In genomic region chr16:81096715-81097208, GRCh38 we compare ENCODE assay signal across 8 cellular contexts. TPM values are rescaled to one million over a fixed set of nuclear protein-coding genes. Genes with fewer than 3 reads are reported as not detected.
DNase-seq lines count a peak whose midpoint lies in the region; ATAC-seq lines count a peak whose summit lies in the region.

No MANE protein-coding gene starts in this region.

- H3K36me3 Mint-ChIP-seq in T-helper 1 cell treated with Interleukin-12 subunit alpha and Interleukin-12 subunit beta and Interleukin-4 antibody, amounts not matched to agents 30 μg/mL and 1 μg/mL, for 36 hours (ENCODE audit: low read depth), result no peaks in the 10 kb centered on the region
- no peaks in the 10 kb centered on the region for H3K36me3 Mint-ChIP-seq in activated CD4-positive, alpha-beta memory T cell treated with anti-CD3 and anti-CD28 coated beads, Interleukin-2, amount 10 ng/mL, durations not matched to agents 7 days and 5 days (ENCODE audit: low read depth)
- H3K36me3 Mint-ChIP-seq in immature natural killer cell, result no peaks in the 10 kb centered on the region

- no peaks in the 10 kb centered on the region for H3K27me3 ChIP-seq in stomach smooth muscle (ENCODE audit: control insufficient read depth in 1 of 2, insufficient read depth in 2 of 2, low read length in 2 of 2)

- no peaks in the 10 kb centered on the region for H3K27me3 Mint-ChIP-seq in T-helper 1 cell treated with Interleukin-12 subunit alpha and Interleukin-12 subunit beta and Interleukin-4 antibody, amounts not matched to agents 30 μg/mL and 1 μg/mL, for 36 hours (ENCODE audit: low read depth)
- H3K27me3 Mint-ChIP-seq in activated CD4-positive, alpha-beta memory T cell treated with anti-CD3 and anti-CD28 coated beads, Interleukin-2, amount 10 ng/mL, durations not matched to agents 7 days and 5 days, result no peaks in the 10 kb centered on the region
- H3K27me3 Mint-ChIP-seq in immature natural killer cell (ENCODE audit: low read depth in 3 of 3), result peaks cover 0 to 4% (median 0%) of the 10 kb centered on the region in 3 donors

- peaks cover 6% of the 10 kb centered on the region for H3K4me1 Mint-ChIP-seq in T-helper 1 cell treated with Interleukin-12 subunit alpha and Interleukin-12 subunit beta and Interleukin-4 antibody, amounts not matched to agents 30 μg/mL and 1 μg/mL, for 36 hours (ENCODE audit: low read depth)
- peaks cover 24% of the 10 kb centered on the region for H3K4me1 Mint-ChIP-seq in activated CD4-positive, alpha-beta memory T cell treated with anti-CD3 and anti-CD28 coated beads, Interleukin-2, amount 10 ng/mL, durations not matched to agents 7 days and 5 days
- peaks cover 6 to 10% of the 10 kb centered on the region in 2 donors for H3K4me1 Mint-ChIP-seq in immature natural killer cell

- peaks cover 5% of the 10 kb centered on the region for H3K4me1 ChIP-seq in stomach smooth muscle (ENCODE audit: control insufficient read depth, insufficient read depth, low read length)

- H3K36me3 ChIP-seq in stomach smooth muscle (ENCODE audit: control insufficient read depth in 2 of 2, insufficient read depth in 2 of 2, low read length in 2 of 2), result no peaks in the 10 kb centered on the region

- H3K9ac ChIP-seq in stomach smooth muscle (ENCODE audit: low read length in 2 of 2), result no peak overlapping the region

- H3K27ac ChIP-seq in stomach smooth muscle (ENCODE audit: low read length), result peak overlapping the region; percentile 49

- ATAC-seq in HG02938 (IDR thresholded peaks at IDR 0.05; ENCODE audit: unreplicated experiment), result no peak

- DNase-seq in T-helper 1 cell (no peak), immature natural killer cell (no peak), NCI-H69 (lab: John Stamatoyannopoulos, UW) (no peak)
- DNase-seq in activated CD4-positive, alpha-beta memory T cell treated with anti-CD3 and anti-CD28 coated beads, Interleukin-2, amount 10 ng/mL, durations not matched to agents 7 days and 5 days, result no peak
- DNase-seq in stimulated activated CD4-positive, alpha-beta T cell treated with anti-CD3 and anti-CD28 coated beads, Interleukin-1b, Interleukin-23, amount 100 ng/mL, for 48 hours, result no peak

- H3K4me3 ChIP-seq in stomach smooth muscle (ENCODE audit: low read length in 2 of 2), result peak overlapping the region; percentile 44 to 69

- CTCF ChIA-PET in activated CD4-positive, alpha-beta memory T cell treated with anti-CD3 and anti-CD28 coated beads, Interleukin-2, amount 10 ng/mL, durations not matched to agents 7 days and 5 days (lab: Charles Lee), result no interaction called here

- H3K9me3 ChIP-seq in stomach smooth muscle (ENCODE audit: control insufficient read depth in 2 of 2, low read length in 2 of 2), result no peaks in the 10 kb centered on the region

- peak overlapping the region; percentile 11 for H3K27ac Mint-ChIP-seq in T-helper 1 cell treated with Interleukin-12 subunit alpha and Interleukin-12 subunit beta and Interleukin-4 antibody, amounts not matched to agents 30 μg/mL and 1 μg/mL, for 36 hours
- H3K27ac Mint-ChIP-seq in activated CD4-positive, alpha-beta memory T cell treated with anti-CD3 and anti-CD28 coated beads, Interleukin-2, amount 10 ng/mL, durations not matched to agents 7 days and 5 days, result no peak overlapping the region
- H3K27ac Mint-ChIP-seq in immature natural killer cell, result peak overlapping the region; percentile 35 to 83 (median 60)

- no peaks in the 10 kb centered on the region for H3K9me3 Mint-ChIP-seq in T-helper 1 cell treated with Interleukin-12 subunit alpha and Interleukin-12 subunit beta and Interleukin-4 antibody, amounts not matched to agents 30 μg/mL and 1 μg/mL, for 36 hours
- H3K9me3 Mint-ChIP-seq in activated CD4-positive, alpha-beta memory T cell treated with anti-CD3 and anti-CD28 coated beads, Interleukin-2, amount 10 ng/mL, durations not matched to agents 7 days and 5 days, result no peaks in the 10 kb centered on the region
- no peaks in the 10 kb centered on the region for H3K9me3 Mint-ChIP-seq in immature natural killer cell

- POLR2A ChIA-PET in activated CD4-positive, alpha-beta memory T cell treated with anti-CD3 and anti-CD28 coated beads, Interleukin-2, amount 10 ng/mL, durations not matched to agents 7 days and 5 days (lab: Charles Lee), result no interaction called here

- H3K4me3 Mint-ChIP-seq in T-helper 1 cell treated with Interleukin-12 subunit alpha and Interleukin-12 subunit beta and Interleukin-4 antibody, amounts not matched to agents 30 μg/mL and 1 μg/mL, for 36 hours, result peak overlapping the region; percentile 45
- H3K4me3 Mint-ChIP-seq in activated CD4-positive, alpha-beta memory T cell treated with anti-CD3 and anti-CD28 coated beads, Interleukin-2, amount 10 ng/mL, durations not matched to agents 7 days and 5 days, result peak overlapping the region; percentile 69
- peak overlapping the region; percentile 65 to 88 (median 70) for H3K4me3 Mint-ChIP-seq in immature natural killer cell

RNA-seq across cellular contexts. Expression of gene GCSH, which starts 0.6 kb away (rescaled TPM):
- total RNA-seq in activated CD4-positive, alpha-beta memory T cell treated with anti-CD3 and anti-CD28 coated beads, Interleukin-2, amount 10 ng/mL, durations not matched to agents 7 days and 5 days, result 1 to 10 TPM; 3.5 to 6.6 TPM
- polyA plus RNA-seq in immature natural killer cell, result 10 to 100 TPM in 1 of 3 donors, 1 to 10 TPM in 2; 6.6 to 11.5 (median 8.3) TPM

RNA-seq across cellular contexts. Expression of gene C16orf46, which starts 19.7 kb away (rescaled TPM):
- total RNA-seq in activated CD4-positive, alpha-beta memory T cell treated with anti-CD3 and anti-CD28 coated beads, Interleukin-2, amount 10 ng/mL, durations not matched to agents 7 days and 5 days, result under 1 TPM in 1 of 2 experiments, not detected in 1; 0.73 TPM
- polyA plus RNA-seq in immature natural killer cell, result under 1 TPM in 1 of 3 donors, not detected in 2; 0.16 TPM
